Comparison of ENCODE assay signal across 14 cellular contexts in the genomic region with DNA sequence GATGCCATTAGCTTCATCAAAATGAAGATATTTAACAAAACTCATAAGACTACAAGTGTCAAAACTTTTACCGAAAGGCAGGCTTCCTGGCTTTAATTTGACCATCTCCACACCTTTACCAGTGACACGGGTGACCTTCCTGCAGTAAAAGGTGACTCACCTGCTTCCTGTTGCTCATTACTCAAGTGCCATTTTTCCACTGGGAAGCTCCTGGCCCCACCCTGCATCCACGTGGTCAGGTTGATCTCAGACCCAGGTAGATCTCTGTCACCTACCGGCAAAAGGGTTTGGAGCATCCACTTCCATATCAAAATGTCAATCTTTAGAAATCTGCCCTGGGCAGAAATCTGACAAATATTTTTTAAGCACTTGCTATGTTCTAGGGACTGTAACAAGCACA. TPM values are rescaled to one million over a fixed set of nuclear protein-coding genes. Genes with fewer than 3 reads are reported as not detected.
"Had no signal": no experiment of that assay in that cellular context is flagged by ENCODE, and none has a peak within 500 bp of the region (broad histone marks: within the 10 kb centered on the region; RNA-seq: fewer than 3 reads in every experiment).

No MANE protein-coding gene starts in this region.

- H3K9me3 ChIP-seq: esophagus squamous epithelium, ovary, right atrium auricular region, sigmoid colon had no signal

- H3K27me3 ChIP-seq: ovary, right atrium auricular region had no signal

- H2AFZ ChIP-seq: neural progenitor cell had no signal

- H3K4me1 ChIP-seq: esophagus squamous epithelium, neural progenitor cell, right atrium auricular region had no signal

- H3K27ac ChIP-seq: esophagus squamous epithelium, neural progenitor cell, ovary, right atrium auricular region, sigmoid colon, skin epidermis had no signal

- H3K4me3 ChIP-seq: esophagus squamous epithelium, neural progenitor cell, ovary, right atrium auricular region, sigmoid colon, skin epidermis had no signal

- DNase-seq: effector memory CD8-positive, alpha-beta T cell; esophagus squamous epithelium; foreskin fibroblast; kidney; nucleus accumbens; ovary; sigmoid colon; stimulated activated CD4-positive, alpha-beta T cell treated with anti-CD3 and anti-CD28 coated beads, Interleukin-2, amount 100 ng/mL, for 48 hours; stimulated activated naive CD4-positive, alpha-beta T cell treated with Interleukin-2 at 50 U/mL for 16 hours had no signal

- H3K4me2 ChIP-seq: neural progenitor cell had no signal

- H3K36me3 ChIP-seq: esophagus squamous epithelium, neural progenitor cell, ovary, right atrium auricular region, sigmoid colon had no signal

- H3K9ac ChIP-seq: neural progenitor cell had no signal

- ATAC-seq: effector memory CD8-positive, alpha-beta T cell; left lobe of liver; natural killer cell treated with Interleukin-12 subunit alpha and Interleukin-12 subunit beta and Interleukin-15 and Interleukin-18, amount 100 ng/mL, for 72 hours had no signal

RNA-seq across cellular contexts. Expression of gene CDH4, which starts 31.9 kb away (rescaled TPM):
- total RNA-seq: left lobe of liver; natural killer cell treated with Interleukin-12 subunit alpha and Interleukin-12 subunit beta and Interleukin-15 and Interleukin-18, amount 100 ng/mL, for 72 hours had no signal
